8 cellular contexts compared by ENCODE assay signal in the genomic region with DNA sequence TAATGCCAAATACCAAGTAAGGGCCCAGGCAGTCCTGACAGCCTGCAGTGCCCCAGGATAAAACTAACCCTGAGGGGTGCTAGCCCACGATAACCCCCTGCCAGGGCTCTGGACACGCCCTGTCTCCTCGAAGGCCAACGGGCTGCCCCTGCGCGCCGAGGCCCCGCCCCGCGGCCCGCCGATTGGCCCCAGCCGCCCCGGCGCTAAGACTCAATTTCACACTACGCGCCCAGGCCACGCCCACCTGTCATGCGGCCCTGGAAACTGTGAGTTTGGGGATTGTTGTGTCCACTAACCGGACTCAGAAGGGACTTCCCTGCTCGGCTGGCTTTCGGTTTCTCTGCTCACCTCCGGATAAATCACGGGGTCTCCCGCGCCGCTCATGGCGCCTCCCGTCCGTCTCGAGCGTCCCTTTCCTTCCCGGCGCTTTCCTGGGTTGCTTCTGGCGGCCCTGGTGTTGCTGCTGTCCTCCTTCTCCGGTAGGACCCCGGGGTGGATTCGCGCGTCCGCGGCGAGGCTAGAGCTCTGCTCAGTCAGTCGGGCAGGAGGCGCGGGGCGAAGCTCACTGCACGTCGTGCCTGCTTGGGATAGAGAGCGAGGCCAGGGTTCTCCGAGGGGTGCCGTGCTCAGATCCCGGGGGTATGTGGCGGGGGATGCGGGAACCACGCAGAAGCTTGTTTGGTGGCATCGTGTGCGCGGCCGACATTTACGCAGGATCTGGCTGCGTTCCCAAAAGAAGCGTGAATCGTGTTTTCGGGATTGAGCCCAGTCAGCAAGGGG. TPM values are rescaled to one million over a fixed set of nuclear protein-coding genes. Genes with fewer than 3 reads are reported as not detected.
A peak's percentile ranks its signal among the peaks of the same experiment; 100 is the strongest.
DNase-seq lines count a peak whose midpoint lies in the region; ATAC-seq lines count a peak whose summit lies in the region.

A gene (plus strand): TSS at position 282 of the 780 bp plus-strand sequence. CDS start 101 bp downstream, at position 383.

- ATAC-seq in HG02588 (IDR thresholded peaks at IDR 0.05; ENCODE audit: unreplicated experiment), result peak; percentile 93
- ATAC-seq in esophagus mucosa, result peak; percentile 92
- no peak for ATAC-seq in GM21360 (IDR thresholded peaks at IDR 0.05; ENCODE audit: unreplicated experiment)

- DNase-seq in GM04503 (ENCODE audit: low read depth) (peak; percentile 7), NCI-H69 (lab: John Stamatoyannopoulos, UW) (peak; percentile 85), activated T-cell treated with anti-CD3 and anti-CD28 coated beads for 48 hours (ENCODE audit: low read depth) (peak; percentile 77), myocyte (ENCODE audit: low read depth) (peak; percentile 54)
- DNase-seq in stimulated activated CD8-positive, alpha-beta memory T cell treated with anti-CD3 and anti-CD28 coated beads, Interleukin-7, amount 100 ng/mL, for 4 hours (ENCODE audit: low read depth in 2 of 2), result peak; percentile 35 to 60

RNA-seq across cellular contexts. Expression of the gene that starts here (rescaled TPM):
- total RNA-seq in esophagus mucosa (not detected), myocyte (not detected in 2 replicates)
- not detected for polyA plus RNA-seq in myocyte (2012)

Comparison
In these comparisons a context has a peak if more than half of its experiments do, and no peak if none do; other contexts are left out.
1. Peak in ATAC-seq in esophagus mucosa; RNA of the gene not detected or under 1 TPM.
2. Peak in DNase-seq in myocyte; RNA of the gene not detected or under 1 TPM.
3. DNase-seq: peak in every context shown above with its lines; median percentile 85 in NCI-H69; 77 in activated T-cell treated with anti-CD3 and anti-CD28 coated beads for 48 hours; 54 in myocyte; 48 in stimulated activated CD8-positive, alpha-beta memory T cell treated with anti-CD3 and anti-CD28 coated beads, Interleukin-7, amount 100 ng/mL, for 4 hours; 7 in GM04503.